In the genomic region with DNA sequence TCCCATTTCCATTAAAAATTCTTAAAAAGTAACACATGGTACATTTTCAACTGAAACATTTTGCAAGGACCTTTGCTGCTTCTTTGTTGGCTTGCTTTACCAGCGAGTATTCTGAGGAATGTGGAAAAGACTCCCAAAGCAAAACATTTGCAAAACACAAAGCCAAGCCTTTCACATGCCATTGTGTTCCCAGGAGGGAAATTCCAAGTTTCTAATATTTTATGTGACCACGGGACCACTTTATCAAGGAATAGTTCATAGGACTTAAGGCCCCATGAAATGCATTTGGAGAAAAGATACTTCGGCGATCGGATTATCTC, we compare ENCODE assay signal across 1 cellular context.
TF ChIP-seq lines count a peak whose summit lies in the region.

No MANE protein-coding gene starts in this region.

TF ChIP-seq in IMR-90, 13 proteins besides CTCF, POLR2A, EP300 and RAD21 (continued from another document):
- TF ChIP-seq, protein P1, sequence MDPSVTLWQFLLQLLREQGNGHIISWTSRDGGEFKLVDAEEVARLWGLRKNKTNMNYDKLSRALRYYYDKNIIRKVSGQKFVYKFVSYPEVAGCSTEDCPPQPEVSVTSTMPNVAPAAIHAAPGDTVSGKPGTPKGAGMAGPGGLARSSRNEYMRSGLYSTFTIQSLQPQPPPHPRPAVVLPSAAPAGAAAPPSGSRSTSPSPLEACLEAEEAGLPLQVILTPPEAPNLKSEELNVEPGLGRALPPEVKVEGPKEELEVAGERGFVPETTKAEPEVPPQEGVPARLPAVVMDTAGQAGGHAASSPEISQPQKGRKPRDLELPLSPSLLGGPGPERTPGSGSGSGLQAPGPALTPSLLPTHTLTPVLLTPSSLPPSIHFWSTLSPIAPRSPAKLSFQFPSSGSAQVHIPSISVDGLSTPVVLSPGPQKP (IDR thresholded peaks at IDR 0.05; ENCODE audit: borderline replicate concordance, low read depth, low read length): no peak
- no peak for TF ChIP-seq FOS (IDR thresholded peaks at IDR 0.05; ENCODE audit: low read depth, low read length)
- TF ChIP-seq CEBPB (IDR thresholded peaks at IDR 0.05; ENCODE audit: low read depth, low read length): no peak
- TF ChIP-seq, protein P2, sequence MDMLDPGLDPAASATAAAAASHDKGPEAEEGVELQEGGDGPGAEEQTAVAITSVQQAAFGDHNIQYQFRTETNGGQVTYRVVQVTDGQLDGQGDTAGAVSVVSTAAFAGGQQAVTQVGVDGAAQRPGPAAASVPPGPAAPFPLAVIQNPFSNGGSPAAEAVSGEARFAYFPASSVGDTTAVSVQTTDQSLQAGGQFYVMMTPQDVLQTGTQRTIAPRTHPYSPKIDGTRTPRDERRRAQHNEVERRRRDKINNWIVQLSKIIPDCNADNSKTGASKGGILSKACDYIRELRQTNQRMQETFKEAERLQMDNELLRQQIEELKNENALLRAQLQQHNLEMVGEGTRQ (IDR thresholded peaks at IDR 0.05; ENCODE audit: low read depth, low read length): no peak
- no peak for TF ChIP-seq SMC3 (IDR thresholded peaks at IDR 0.05; ENCODE audit: low read depth, low read length)
- no peak for TF ChIP-seq RCOR1 (IDR thresholded peaks at IDR 0.05; ENCODE audit: insufficient replicate concordance, low read length)
- TF ChIP-seq MAZ (IDR thresholded peaks at IDR 0.05; ENCODE audit: borderline replicate concordance, low read depth, low read length): no peak
- TF ChIP-seq MXI1 (IDR thresholded peaks at IDR 0.05; ENCODE audit: borderline replicate concordance, low read depth, low read length): no peak
